Comparison of ENCODE assay signal across 4 cellular contexts in genomic region chrX:86061407-86061806, GRCh38.
TF ChIP-seq lines count a peak whose summit lies in the region.

No MANE protein-coding gene starts in this region.

TF ChIP-seq in SK-N-SH treated with all-trans-retinoic acid at 6 μM for 48 hours, 23 proteins besides CTCF, POLR2A, EP300 and RAD21:
- no peak for TF ChIP-seq TOX (CRISPR knock-in tag; IDR thresholded peaks at IDR 0.05; ENCODE audit: borderline replicate concordance)
- no peak for TF ChIP-seq BACH2 (CRISPR knock-in tag; IDR thresholded peaks at IDR 0.05; ENCODE audit: borderline replicate concordance)
- no peak for TF ChIP-seq CSRNP3 (CRISPR knock-in tag; IDR thresholded peaks at IDR 0.05)
- no peak for TF ChIP-seq CSDC2 (CRISPR knock-in tag; IDR thresholded peaks at IDR 0.05)
- TF ChIP-seq ZNF8 (CRISPR knock-in tag; IDR thresholded peaks at IDR 0.05), result peak; percentile 60; the same call in 1 of the 2 replicates
- no peak for TF ChIP-seq OSR1 (CRISPR knock-in tag; IDR thresholded peaks at IDR 0.05)
- TF ChIP-seq RARB (CRISPR knock-in tag; IDR thresholded peaks at IDR 0.05), result no peak

TF ChIP-seq in SK-N-SH, 30 proteins besides CTCF, POLR2A, EP300 and RAD21:
- TF ChIP-seq NRF1 (IDR thresholded peaks at IDR 0.05; ENCODE audit: low read depth, low read length), result no peak
- no peak for TF ChIP-seq GATA2 (CRISPR knock-in tag; IDR thresholded peaks at IDR 0.05)
- TF ChIP-seq FOXJ3 (CRISPR knock-in tag; IDR thresholded peaks at IDR 0.05), result no peak
- TF ChIP-seq NFIC (IDR thresholded peaks at IDR 0.05; ENCODE audit: borderline replicate concordance), result no peak
- no peak for TF ChIP-seq IRF3 (IDR thresholded peaks at IDR 0.05; ENCODE audit: low read depth, low read length)
- no peak for TF ChIP-seq USF1 (IDR thresholded peaks at IDR 0.05; ENCODE audit: borderline replicate concordance, low read depth)
- no peak for TF ChIP-seq MEF2A (IDR thresholded peaks at IDR 0.05; ENCODE audit: borderline replicate concordance, low read depth)
- no peak for TF ChIP-seq FOSL2 (IDR thresholded peaks at IDR 0.05; ENCODE audit: borderline replicate concordance, low read depth)
- TF ChIP-seq SIN3A (IDR thresholded peaks at IDR 0.05; ENCODE audit: borderline replicate concordance, low read depth, low read length), result no peak
- no peak for TF ChIP-seq GABPA (IDR thresholded peaks at IDR 0.05; ENCODE audit: low read depth)
- TF ChIP-seq RXRA (IDR thresholded peaks at IDR 0.05; ENCODE audit: borderline replicate concordance, low read depth), result no peak
- no peak for TF ChIP-seq MXI1 (IDR thresholded peaks at IDR 0.05; ENCODE audit: low read depth, low read length)
- no peak for TF ChIP-seq CHD2 (IDR thresholded peaks at IDR 0.05; ENCODE audit: low read length, partially characterized antibody)
- no peak for TF ChIP-seq POLR2AphosphoS5 (IDR thresholded peaks at IDR 0.05; ENCODE audit: low read depth, low read length)
- TF ChIP-seq FOXM1 (IDR thresholded peaks at IDR 0.05; ENCODE audit: low read depth), result no peak
- TF ChIP-seq SMC3 (IDR thresholded peaks at IDR 0.05; ENCODE audit: low read depth, low read length), result no peak
- no peak for TF ChIP-seq RCOR1 (IDR thresholded peaks at IDR 0.05; ENCODE audit: low read length)
TF ChIP-seq in SK-N-SH: peak in this region for 0.

TF ChIP-seq in HEK293, 187 proteins besides CTCF, POLR2A, EP300 and RAD21:
- TF ChIP-seq ZFP69B (tag by site-specific recombination; IDR thresholded peaks at IDR 0.05) (no peak), ZNF280D (tag by site-specific recombination; IDR thresholded peaks at IDR 0.05) (no peak), ZNF146 (tag by site-specific recombination; IDR thresholded peaks at IDR 0.05) (peak; percentile 88), HOXC10 (CRISPR knock-in tag; IDR thresholded peaks at IDR 0.05) (no peak), ZNF768 (tag by site-specific recombination; IDR thresholded peaks at IDR 0.05) (no peak), PRDM10 (tag by site-specific recombination; IDR thresholded peaks at IDR 0.05) (no peak), ZXDB (tag by site-specific recombination; IDR thresholded peaks at IDR 0.05) (no peak), ZNF18 (tag by site-specific recombination; IDR thresholded peaks at IDR 0.05) (no peak)

TF ChIP-seq in H1, 55 proteins besides CTCF, POLR2A, EP300 and RAD21:
- TF ChIP-seq KDM1A (IDR thresholded peaks at IDR 0.05; ENCODE audit: borderline replicate concordance, low read length) (no peak), CHD1 (IDR thresholded peaks at IDR 0.05; ENCODE audit: low read depth, low read length) (no peak), TCF12 (IDR thresholded peaks at IDR 0.05; ENCODE audit: low read depth, low read length) (no peak), RFX5 (IDR thresholded peaks at IDR 0.05; ENCODE audit: borderline replicate concordance, low read depth, low read length) (no peak), CREB1 (IDR thresholded peaks at IDR 0.05) (no peak), TAF7 (optimal IDR thresholded peaks at IDR 0.05; ENCODE audit: borderline replicate concordance, low read depth, low read length) (no peak), SP2 (IDR thresholded peaks at IDR 0.05; ENCODE audit: low read length) (no peak), MAX (IDR thresholded peaks at IDR 0.05) (no peak), SUZ12 (IDR thresholded peaks at IDR 0.05; ENCODE audit: low read length) (no peak), POU5F1 (IDR thresholded peaks at IDR 0.05; ENCODE audit: low read depth, low read length) (no peak), EGR1 (IDR thresholded peaks at IDR 0.05; ENCODE audit: borderline replicate concordance, low read depth, low read length) (no peak), PHF8 (conservative IDR thresholded peaks at IDR 0.05; ENCODE audit: low read depth, low read length) (no peak), CBX5 (IDR thresholded peaks at IDR 0.05; ENCODE audit: low read depth, low read length) (no peak), NRF1 (IDR thresholded peaks at IDR 0.05; ENCODE audit: low read depth, low read length) (no peak), HDAC6 (IDR thresholded peaks at IDR 0.05; ENCODE audit: low read depth, low read length) (no peak), SIRT6 (IDR thresholded peaks at IDR 0.05; ENCODE audit: low read length) (no peak), SIX5 (IDR thresholded peaks at IDR 0.05; ENCODE audit: low read depth, low read length) (no peak), KDM5A (IDR thresholded peaks at IDR 0.05; ENCODE audit: low read length) (no peak), SP1 (IDR thresholded peaks at IDR 0.05; ENCODE audit: low read depth, low read length) (no peak), FOSL1 (IDR thresholded peaks at IDR 0.05; ENCODE audit: insufficient read depth, low read depth, low read length) (no peak)
